8 cellular contexts compared by ENCODE assay signal in the genomic region with DNA sequence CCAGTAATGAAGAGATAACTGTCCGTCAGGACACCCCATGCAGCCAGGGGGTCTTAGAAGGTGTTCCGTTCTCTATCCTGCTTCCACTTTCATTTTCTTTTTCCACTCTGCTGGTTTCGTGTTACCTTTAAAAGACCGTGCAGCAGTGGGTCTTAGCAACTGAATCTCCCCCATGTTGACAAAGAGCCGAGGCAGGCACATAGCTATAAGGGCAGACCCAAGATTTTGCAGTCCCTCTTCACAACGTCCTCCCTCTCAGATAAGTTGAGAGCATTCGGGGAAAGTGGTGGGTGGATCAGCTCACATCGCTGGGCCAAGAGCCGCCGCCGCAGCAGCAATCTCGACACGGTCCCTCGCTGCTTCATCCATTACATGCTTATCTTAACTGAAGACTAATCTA.
A peak's percentile ranks its signal among the peaks of the same experiment; 100 is the strongest.
DNase-seq lines count a peak whose midpoint lies in the region; ATAC-seq and TF ChIP-seq lines count a peak whose summit lies in the region.

No MANE protein-coding gene starts in this region.

- no peak for TF ChIP-seq CTCF in testis (IDR thresholded peaks at IDR 0.05)

- H3K4me3 Mint-ChIP-seq in activated naive CD4-positive, alpha-beta T cell treated with anti-CD3 and anti-CD28 coated beads, Interleukin-2, amount 50 U/mL, for 24 hours: peak overlapping the region; percentile 35

- no peaks in the 10 kb centered on the region for H3K4me1 Mint-ChIP-seq in activated naive CD4-positive, alpha-beta T cell treated with anti-CD3 and anti-CD28 coated beads, Interleukin-2, amount 50 U/mL, for 24 hours

- no peaks in the 10 kb centered on the region for H3K36me3 ChIP-seq in testis (ENCODE audit: low read depth, missing control alignments)

- intact Hi-C loops in testis (cut with DNase I; ENCODE audit: low total_unique reads): no loop called here

- no peaks in the 10 kb centered on the region for H3K9me3 Mint-ChIP-seq in activated naive CD4-positive, alpha-beta T cell treated with anti-CD3 and anti-CD28 coated beads, Interleukin-2, amount 50 U/mL, for 24 hours

- H3K9me3 ChIP-seq in testis: no peaks in the 10 kb centered on the region

- DNase-seq in activated naive CD4-positive, alpha-beta T cell treated with Interleukin-2 at 50 U/mL for 16 hours: no peak
- DNase-seq in astrocyte of the hippocampus (ENCODE audit: low read depth, low spot score): peak; percentile 63
- DNase-seq in left kidney (ENCODE audit: low read depth, low spot score): peak; percentile 72
- peak; percentile 39 for DNase-seq in testis
- no peak for DNase-seq in Kasumi-1 (lab: John Stamatoyannopoulos, UW)

- ATAC-seq in GM18873 (IDR thresholded peaks at IDR 0.05; ENCODE audit: low FRiP score, unreplicated experiment) (no peak), HG02763 (IDR thresholded peaks at IDR 0.05; ENCODE audit: unreplicated experiment) (no peak)

- H3K27ac ChIP-seq in testis: peak overlapping the region; percentile 53 to 76

- H3K4me3 ChIP-seq in testis: peak overlapping the region; percentile 36 to 51

- no peak for TF ChIP-seq POLR2A in testis (IDR thresholded peaks at IDR 0.05)

- no peaks in the 10 kb centered on the region for H3K36me3 Mint-ChIP-seq in activated naive CD4-positive, alpha-beta T cell treated with anti-CD3 and anti-CD28 coated beads, Interleukin-2, amount 50 U/mL, for 24 hours

- WGBS in testis, 2 donors: 13 to 23% methylated on average over 14 of the region's 14 CpGs

- H3K27me3 Mint-ChIP-seq in activated naive CD4-positive, alpha-beta T cell treated with anti-CD3 and anti-CD28 coated beads, Interleukin-2, amount 50 U/mL, for 24 hours: peaks cover 5% of the 10 kb centered on the region

- H3K27me3 ChIP-seq in testis: no peaks in the 10 kb centered on the region

- H3K4me1 ChIP-seq in testis: peaks cover 19% of the 10 kb centered on the region

- H3K27ac Mint-ChIP-seq in activated naive CD4-positive, alpha-beta T cell treated with anti-CD3 and anti-CD28 coated beads, Interleukin-2, amount 50 U/mL, for 24 hours: no peak overlapping the region

Comparison
In these comparisons a context has a peak if more than half of its experiments do, and no peak if none do; other contexts are left out.
1. DNase-seq: peak in astrocyte of the hippocampus (single experiment), left kidney (single experiment) and testis (single experiment); none in activated naive CD4-positive, alpha-beta T cell treated with Interleukin-2 at 50 U/mL for 16 hours (single experiment) and Kasumi-1 (0 of 2).